ENCODE assay signal across 9 cellular contexts in genomic region chr19:35544110-35544802, GRCh38. TPM values are rescaled to one million over a fixed set of nuclear protein-coding genes. Genes with fewer than 3 reads are reported as not detected.
DNase-seq lines count a peak whose midpoint lies in the region; ATAC-seq, FAIRE-seq and TF ChIP-seq lines count a peak whose summit lies in the region.
"Had no signal": no experiment of that assay in that cellular context is flagged by ENCODE, and none has a peak within 500 bp of the region (broad histone marks: within the 10 kb centered on the region; RNA-seq: fewer than 3 reads in every experiment).

No MANE protein-coding gene starts in this region.

- H3K9me3 ChIP-seq in DND-41 (ENCODE audit: insufficient read depth, low read length, severe bottlenecking), result no peaks in the 10 kb centered on the region
- H3K9me3 ChIP-seq in PC-9 (ENCODE audit: insufficient read depth, low read depth), result no peaks in the 10 kb centered on the region
- no peaks in the 10 kb centered on the region for H3K9me3 ChIP-seq in pancreas
- H3K9me3 ChIP-seq in effector memory CD4-positive, alpha-beta T cell (ENCODE audit: control insufficient read depth, low read length), result no peaks in the 10 kb centered on the region

- H3K4me2 ChIP-seq in DND-41 (ENCODE audit: insufficient read depth, low read length) (peak overlapping the region; percentile 88), PC-9 (peak overlapping the region; percentile 98)

- H3K27ac ChIP-seq in DND-41 (ENCODE audit: low read length), result peak overlapping the region; percentile 74; the same call in 1 of the 2 replicates
- no peak overlapping the region for H3K27ac ChIP-seq in PC-9
- peak overlapping the region; percentile 59 for H3K27ac ChIP-seq in epithelial cell of prostate
- H3K27ac ChIP-seq in pancreas, result no peak overlapping the region
- H3K27ac ChIP-seq in effector memory CD4-positive, alpha-beta T cell (ENCODE audit: insufficient read depth, low read length, poor library complexity, severe bottlenecking), result no peak overlapping the region

- no peak overlapping the region for H2AFZ ChIP-seq in DND-41 (ENCODE audit: low read depth, low read length)
- peak overlapping the region; percentile 99; the same call in 1 of the 2 replicates for H2AFZ ChIP-seq in PC-9

- 77 to 79% methylated on average over 3 of the region's 3 CpGs for WGBS in pancreas, 2 donors

- H3K27me3 ChIP-seq in DND-41 (ENCODE audit: insufficient read depth, low read length, poor library complexity), result no peaks in the 10 kb centered on the region
- no peaks in the 10 kb centered on the region for H3K27me3 ChIP-seq in PC-9 (ENCODE audit: insufficient read depth, low read depth)
- no peaks in the 10 kb centered on the region for H3K27me3 ChIP-seq in pancreas
- no peaks in the 10 kb centered on the region for H3K27me3 ChIP-seq in effector memory CD4-positive, alpha-beta T cell (replicated peaks; ENCODE audit: control insufficient read depth, insufficient read depth, low read length, poor library complexity, severe bottlenecking)

- intact Hi-C loops in PC-9 (cut with micrococcal nuclease; ENCODE audit: unreplicated experiment) (loop anchor here (2.0 kb wide), 1 partner anchor 191 kb away; no protein-coding TSS in a partner anchor), pancreas (cut with DNase I) (loop anchor here in 2 of 3 donors (10.0 kb wide), 2 partner anchors 51 to 181 kb away; no protein-coding TSS in a partner anchor)

- BruUV-seq in PC-9 (replicated peaks; lab: Mats Ljungman, UMichigan), result no TSS peak

- H3K4me1 ChIP-seq in DND-41 (ENCODE audit: insufficient read depth, low read length), result peaks cover 33% of the 10 kb centered on the region
- H3K4me1 ChIP-seq in PC-9 (replicated peaks; ENCODE audit: insufficient read depth), result peaks cover 14% of the 10 kb centered on the region
- peaks cover 0 to 14% (median 4%) of the 10 kb centered on the region in 3 donors for H3K4me1 ChIP-seq in pancreas
- peaks cover 20% of the 10 kb centered on the region for H3K4me1 ChIP-seq in effector memory CD4-positive, alpha-beta T cell (ENCODE audit: control insufficient read depth, insufficient read depth, low read length, poor library complexity, severe bottlenecking)

- CTCF ChIA-PET in PC-9 (lab: Charles Lee), result no interaction called here

- H4K20me1 ChIP-seq in DND-41 (ENCODE audit: insufficient read depth, low read length), result peaks cover 8% of the 10 kb centered on the region; the same call in 1 of the 2 replicates
- H4K20me1 ChIP-seq in PC-9 (ENCODE audit: insufficient read depth), result no peaks in the 10 kb centered on the region; the same call in 1 of the 2 replicates

- no peak for FAIRE-seq in pancreas (lab: Jason Lieb, UNC)

- POLR2A ChIA-PET in PC-9 (lab: Charles Lee; ENCODE audit: unreplicated experiment), result no interaction called here

- H3K36me3 ChIP-seq in DND-41 (ENCODE audit: insufficient read depth, low read length) (peaks cover 27% of the 10 kb centered on the region), PC-9 (ENCODE audit: low read depth) (peaks cover 6% of the 10 kb centered on the region; the same call in 1 of the 2 replicates), pancreas (no peaks in the 10 kb centered on the region)
- H3K36me3 ChIP-seq in effector memory CD4-positive, alpha-beta T cell (ENCODE audit: control insufficient read depth, insufficient read depth, low read length), result no peaks in the 10 kb centered on the region

- peak overlapping the region; percentile 75 for H3K9ac ChIP-seq in DND-41 (ENCODE audit: low read depth, low read length)

- peak overlapping the region; percentile 63 to 68; a peak in 3 of 4 replicates for H3K4me3 ChIP-seq in DND-41 (ENCODE audit: low read depth in 1 of 2, low read length in 2 of 2)
- peak overlapping the region; percentile 100 for H3K4me3 ChIP-seq in PC-9
- H3K4me3 ChIP-seq in pancreas, result peak overlapping the region in 3 of 4 donors; percentile 73 to 99 (median 90)
- H3K4me3 ChIP-seq in effector memory CD4-positive, alpha-beta T cell (ENCODE audit: insufficient read depth, low read depth, low read length, poor library complexity, severe bottlenecking), result no peak overlapping the region

- peaks cover 26% of the 10 kb centered on the region for H3K79me2 ChIP-seq in DND-41 (ENCODE audit: insufficient read depth, low read length)
- peaks cover 42% of the 10 kb centered on the region for H3K79me2 ChIP-seq in PC-9 (ENCODE audit: low read depth)

- DNase-seq in DND-41 (no peak), PC-9 (no peak), epithelial cell of prostate (ENCODE audit: low read depth, low spot score) (no peak), pancreas (no peak), HuH-7 (ENCODE audit: low spot score) (no peak), COLO668 (lab: John Stamatoyannopoulos, UW; ENCODE audit: unreplicated experiment) (no peak), NCI-H345 (lab: John Stamatoyannopoulos, UW) (no peak)
- no peak for DNase-seq in effector memory CD4-positive, alpha-beta T cell
- DNase-seq: NCI-H1436 had no signal

- no peak for TF ChIP-seq CTCF in DND-41 (IDR thresholded peaks at IDR 0.05; ENCODE audit: borderline replicate concordance, extremely low read depth, low read length, poor library complexity, severe bottlenecking)
- TF ChIP-seq CTCF in PC-9 (conservative IDR thresholded peaks at IDR 0.05), result no peak
- TF ChIP-seq CTCF in pancreas (IDR thresholded peaks at IDR 0.05), result no peak

- H3F3A ChIP-seq in PC-9 (ENCODE audit: insufficient read depth, low read depth), result no peaks in the 10 kb centered on the region

- no peaks in the 10 kb centered on the region for H3K9me2 ChIP-seq in PC-9 (ENCODE audit: insufficient read depth)

- ATAC-seq in DND-41 (ENCODE audit: insufficient read depth, low read depth) (no peak), pancreas (no peak)

RNA-seq across cellular contexts. Expression of gene TMEM147, which starts 1.2 kb away (rescaled TPM):
- total RNA-seq in PC-9 (2021) (82.6 and 95.9 TPM in 2 replicates), pancreas (10 to 100 TPM; 44.3 to 63.9 (median 51.5) TPM)
- polyA plus RNA-seq in pancreas, result 10 to 100 TPM; 70.2 to 91.1 TPM

RNA-seq across cellular contexts. Expression of gene GAPDHS, which starts 11.0 kb away (rescaled TPM):
- total RNA-seq in PC-9 (2021) (not detected in 2 replicates), pancreas (not detected)
- not detected for polyA plus RNA-seq in pancreas

RNA-seq across cellular contexts. Expression of gene SBSN, which starts 16.1 kb away (rescaled TPM):
- total RNA-seq in PC-9 (2021), result 0.76 and 0.88 TPM in 2 replicates
- total RNA-seq in pancreas, result not detected
- under 1 TPM; 0.15 to 0.16 TPM for polyA plus RNA-seq in pancreas

RNA-seq across cellular contexts. Expression of gene ATP4A, which starts 19.2 kb away (rescaled TPM):
- total RNA-seq in PC-9 (2021), result not detected in 2 replicates
- 1 to 10 TPM in 4 of 6 donors, under 1 TPM in 2; 0.28 to 3.0 (median 2.0) TPM for total RNA-seq in pancreas
- polyA plus RNA-seq in pancreas, result 10 to 100 TPM in 1 of 2 donors, 1 to 10 TPM in 1; 6.0 to 10.8 TPM

RNA-seq across cellular contexts. Expression of gene DMKN, which starts 30.8 kb away (rescaled TPM):
- total RNA-seq in PC-9 (2021) (135 and 144 TPM in 2 replicates), pancreas (10 to 100 TPM; 48.5 to 86.7 (median 60.0) TPM)
- polyA plus RNA-seq in pancreas, result 100 to 1,000 TPM; 133 to 197 TPM

Comparison
In these comparisons a context has a peak if more than half of its experiments do, and no peak if none do; other contexts are left out.
1. H3K27ac ChIP-seq: peak in DND-41 (single experiment) and epithelial cell of prostate (single experiment); none in PC-9 (single experiment), pancreas (0 of 4) and effector memory CD4-positive, alpha-beta T cell (single experiment).